In the genomic region with DNA sequence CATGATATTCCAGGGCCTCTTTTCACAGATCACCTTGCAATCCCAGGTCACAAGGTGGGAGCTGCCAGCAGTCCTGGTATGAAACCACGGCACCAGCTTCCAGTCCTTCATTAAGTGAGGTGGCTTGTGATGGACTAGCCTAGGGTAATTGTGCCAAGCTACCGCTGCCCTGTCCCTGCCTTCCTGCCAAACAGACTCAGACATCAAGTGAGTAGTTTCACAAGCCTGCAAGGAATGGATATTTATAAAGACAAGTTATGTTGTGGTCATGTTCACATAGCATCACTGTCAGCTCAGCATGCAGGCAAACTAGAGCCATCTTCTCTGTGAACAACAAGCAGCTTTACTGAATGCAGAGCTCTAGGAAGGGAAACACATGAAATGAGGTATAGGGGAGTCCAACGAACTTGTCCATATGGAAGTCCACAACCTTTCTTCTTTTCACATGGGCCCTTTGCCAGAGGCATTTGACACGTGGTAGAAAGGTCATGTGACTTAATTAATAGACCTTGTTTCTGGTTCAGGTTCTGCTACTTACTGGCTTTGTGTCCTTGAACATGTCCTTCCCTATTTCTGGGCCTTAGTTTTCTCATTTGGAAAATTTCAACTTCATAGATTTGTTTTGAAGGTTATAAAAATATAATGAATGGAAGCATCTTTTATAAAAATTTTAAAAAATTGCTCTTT, we compare ENCODE assay signal across 16 cellular contexts.
DNase-seq lines count a peak whose midpoint lies in the region; TF ChIP-seq lines count a peak whose summit lies in the region.
"Had no signal": no experiment of that assay in that cellular context is flagged by ENCODE, and none has a peak within 500 bp of the region (broad histone marks: within the 10 kb centered on the region; RNA-seq: fewer than 3 reads in every experiment).

No MANE protein-coding gene starts in this region.

- no peak overlapping the region for H3K4me2 ChIP-seq in SK-N-SH
- H3K4me2 ChIP-seq: neural progenitor cell had no signal

- CTCF ChIA-PET in SK-N-SH (lab: Yijun Ruan, JAX), result no interaction called here
- CTCF ChIA-PET in HEK293T (lab: Yijun Ruan, JAX), result no interaction called here

- H3K4me1 ChIP-seq in SK-N-SH (ENCODE audit: control insufficient read depth in 1 of 2, insufficient read depth in 2 of 2, low read depth in 1 of 2, low read length in 1 of 2), result no peaks in the 10 kb centered on the region; a peak in 2 of 4 replicates
- H3K4me1 ChIP-seq: neural progenitor cell had no signal

- no peak overlapping the region for H3K9ac ChIP-seq in SK-N-SH
- H3K9ac ChIP-seq: neural progenitor cell had no signal

- no peaks in the 10 kb centered on the region for H4K20me1 ChIP-seq in SK-N-SH (ENCODE audit: insufficient read depth)

- H3K27ac ChIP-seq in SK-N-SH (ENCODE audit: low read depth in 2 of 2, low read length in 1 of 2) (peak overlapping the region in 1 of 2 experiments; percentile 43; a peak in 1 of 4 replicates), coronary artery (peak overlapping the region in 1 of 2 donors; percentile 9)
- H3K27ac ChIP-seq: neural progenitor cell had no signal

- H3F3A ChIP-seq in SK-N-SH (replicated peaks; ENCODE audit: insufficient read depth), result no peaks in the 10 kb centered on the region

- no peaks in the 10 kb centered on the region for H3K79me2 ChIP-seq in SK-N-SH (ENCODE audit: insufficient read depth)

- H3K4me3 ChIP-seq in AG10803 (ENCODE audit: low read length) (no peak overlapping the region), SK-N-SH (ENCODE audit: low read depth in 2 of 2, low read length in 1 of 2) (no peak overlapping the region), coronary artery (no peak overlapping the region)
- H3K4me3 ChIP-seq: neural progenitor cell had no signal

- POLR2A ChIA-PET in SK-N-SH (lab: Yijun Ruan, JAX), result no interaction called here
- POLR2A ChIA-PET in HEK293T (lab: Yijun Ruan, JAX), result no interaction called here

- H3K36me3 ChIP-seq in SK-N-SH (replicated peaks in 1 of 2; ENCODE audit: control insufficient read depth in 1 of 2, insufficient read depth in 2 of 2, low read length in 1 of 2), result no peaks in the 10 kb centered on the region
- H3K36me3 ChIP-seq: neural progenitor cell had no signal

- 24% methylated on average over 4 of the region's 4 CpGs for WGBS in SK-N-SH (ENCODE audit: low lambda C conversion rate)

- TF ChIP-seq CTCF in AG10803 (conservative IDR thresholded peaks at IDR 0.05; ENCODE audit: low read length), result no peak
- TF ChIP-seq CTCF in SK-N-SH (IDR thresholded peaks at IDR 0.05), result no peak
- no peak for TF ChIP-seq CTCF in coronary artery (IDR thresholded peaks at IDR 0.05)

- no peaks in the 10 kb centered on the region for H3K9me3 ChIP-seq in SK-N-SH

- no peaks in the 10 kb centered on the region for H3K27me3 ChIP-seq in SK-N-SH (ENCODE audit: insufficient read depth)
- H3K27me3 ChIP-seq: neural progenitor cell had no signal

- H3K9me2 ChIP-seq in SK-N-SH, result no peaks in the 10 kb centered on the region

- TF ChIP-seq EP300 in SK-N-SH (IDR thresholded peaks at IDR 0.05; ENCODE audit: borderline replicate concordance in 1 of 2, low read depth in 1 of 2, low read length in 1 of 2), result no peak

- DNase-seq in AG10803 (ENCODE audit: low read depth), result peak; percentile 93
- DNase-seq in SK-N-SH, result no peak
- DNase-seq in fibroblast of peridontal ligament (ENCODE audit: extremely low read depth), result peak; percentile 83
- peak; percentile 83 for DNase-seq in myocyte (ENCODE audit: low read depth)
- no peak for DNase-seq in coronary artery (ENCODE audit: low spot score)
- no peak for DNase-seq in activated T-cell treated with anti-CD3 and anti-CD28 coated beads, Interleukin-2, amount 50 U/mL, for 1 hour
- DNase-seq in HEK293T (ENCODE audit: extremely low spot score), result no peak
- no peak for DNase-seq in NCI-H187 treated with DMSO at 0.1 percent for 48 hours (lab: John Stamatoyannopoulos, UW)
- DNase-seq: activated CD4-positive, CD25-positive, alpha-beta regulatory T cell treated with anti-CD3 and anti-CD28 coated beads, Interleukin-2, amount 50 U/mL, for 72 hours; activated CD8-positive, alpha-beta memory T cell treated with anti-CD3 and anti-CD28 coated beads, Interleukin-2, amount 50 U/mL, for 48 hours; activated naive CD8-positive, alpha-beta T cell treated with anti-CD3 and anti-CD28 coated beads for 36 hours; KBM-7; NCI-H1436 treated with DMSO at 0.1 percent for 48 hours; NCI-H524; stimulated activated naive CD4-positive, alpha-beta T cell treated with Interleukin-2 at 50 U/mL for 16 hours had no signal

- no peak overlapping the region for H2AFZ ChIP-seq in SK-N-SH (ENCODE audit: low read depth)
- H2AFZ ChIP-seq: neural progenitor cell had no signal

- TF ChIP-seq RAD21 in SK-N-SH (IDR thresholded peaks at IDR 0.05; ENCODE audit: low read length), result no peak

TF ChIP-seq in SK-N-SH, 30 proteins besides CTCF, POLR2A, EP300 and RAD21 (continues in another document):
- no peak for TF ChIP-seq RCOR1 (IDR thresholded peaks at IDR 0.05; ENCODE audit: low read length)
- no peak for TF ChIP-seq RXRA (IDR thresholded peaks at IDR 0.05; ENCODE audit: borderline replicate concordance, low read depth)
- no peak for TF ChIP-seq EZH2phosphoT487 (IDR thresholded peaks at IDR 0.05; ENCODE audit: borderline replicate concordance, low read depth)
- TF ChIP-seq PBX3 (IDR thresholded peaks at IDR 0.05), result peak; percentile 83
- peak; percentile 36; the same call in 1 of the 2 replicates for TF ChIP-seq NFIC (IDR thresholded peaks at IDR 0.05; ENCODE audit: borderline replicate concordance)
- TF ChIP-seq ZBTB33 (IDR thresholded peaks at IDR 0.05; ENCODE audit: borderline replicate concordance, low read depth), result no peak
- TF ChIP-seq TEAD4 (IDR thresholded peaks at IDR 0.05; ENCODE audit: borderline replicate concordance, insufficient read depth), result 0 out of 2 replicates have a peak, but pooled peaks have one; percentile 40
- no peak for TF ChIP-seq MXI1 (IDR thresholded peaks at IDR 0.05; ENCODE audit: low read depth, low read length)

TF ChIP-seq in HEK293T, 16 proteins besides CTCF, POLR2A, EP300 and RAD21:
- TF ChIP-seq TARDBP (IDR thresholded peaks at IDR 0.05) (no peak), BHLHE40 (IDR thresholded peaks at IDR 0.05; ENCODE audit: borderline replicate concordance) (no peak), FOXK2 (IDR thresholded peaks at IDR 0.05) (no peak), SP1 (IDR thresholded peaks at IDR 0.05) (no peak), PKNOX1 (IDR thresholded peaks at IDR 0.05) (no peak), ARNT (IDR thresholded peaks at IDR 0.05) (no peak), L3MBTL2 (conservative IDR thresholded peaks at IDR 0.05) (no peak), SUZ12 (IDR thresholded peaks at IDR 0.05) (no peak), FOXM1 (IDR thresholded peaks at IDR 0.05; ENCODE audit: borderline replicate concordance) (no peak)

Comparison
In these comparisons a context has a peak if more than half of its experiments do, and no peak if none do; other contexts are left out.
1. DNase-seq: peak in AG10803 (single experiment), fibroblast of peridontal ligament (single experiment) and myocyte (single experiment); none in SK-N-SH (single experiment), coronary artery (single experiment), activated T-cell treated with anti-CD3 and anti-CD28 coated beads, Interleukin-2, amount 50 U/mL, for 1 hour (single experiment), HEK293T (single experiment) and NCI-H187 treated with DMSO at 0.1 percent for 48 hours (single experiment).